8 cellular contexts compared by ENCODE assay signal in genomic region chr2:37768491-37768925, GRCh38.
DNase-seq lines count a peak whose midpoint lies in the region; ATAC-seq, FAIRE-seq and TF ChIP-seq lines count a peak whose summit lies in the region.
"Had no signal": no experiment of that assay in that cellular context is flagged by ENCODE, and none has a peak within 500 bp of the region (broad histone marks: within the 10 kb centered on the region; RNA-seq: fewer than 3 reads in every experiment).

No MANE protein-coding gene starts in this region.

- TF ChIP-seq CTCF in GM12878 (IDR thresholded peaks at IDR 0.05 in 2 of 3, conservative IDR thresholded peaks at IDR 0.05 in 1 of 3; ENCODE audit: control insufficient read depth in 2 of 3, extremely low read depth in 1 of 3, insufficient read depth in 1 of 3, low read depth in 3 of 3, low read length in 3 of 3) (no peak), left lung (IDR thresholded peaks at IDR 0.05) (no peak), transverse colon (IDR thresholded peaks at IDR 0.05) (no peak)

- no peak overlapping the region for H3K4me2 ChIP-seq in GM12878 (ENCODE audit: control insufficient read depth, insufficient read depth)
- H3K4me2 ChIP-seq: neural progenitor cell had no signal

- H3K9ac ChIP-seq in GM12878 (ENCODE audit: control insufficient read depth, insufficient read depth, low read length), result no peak overlapping the region
- H3K9ac ChIP-seq: neural progenitor cell had no signal

- H3K27ac ChIP-seq in GM12878 (ENCODE audit: control insufficient read depth, insufficient read depth) (no peak overlapping the region), left lung (peak overlapping the region; percentile 78 to 87), transverse colon (peak overlapping the region; percentile 28 to 82 (median 44))
- H3K27ac ChIP-seq: neural progenitor cell had no signal

- 46% methylated on average over 4 of the region's 4 CpGs for WGBS in GM12878 (ENCODE audit: insufficient coverage, insufficient replicate concordance, low lambda C conversion rate, missing lambda C conversion rate)
- 50 to 69% methylated on average over 2 to 4 of the region's 4 CpGs for WGBS in transverse colon (ENCODE audit: low coverage in 1 of 2), 2 donors

- no peak for TF ChIP-seq EP300 in GM12878 (IDR thresholded peaks at IDR 0.05; ENCODE audit: borderline replicate concordance in 1 of 2, control insufficient read depth in 1 of 2, low read depth in 2 of 2, low read length in 2 of 2)
- TF ChIP-seq EP300 in transverse colon (IDR thresholded peaks at IDR 0.05; ENCODE audit: low read depth), result no peak

- POLR2A ChIA-PET in GM12878 (lab: Charles Lee), result no interaction called here

- TF ChIP-seq POLR2A in GM12878 (IDR thresholded peaks at IDR 0.05; ENCODE audit: low read depth, low read length), result no peak
- TF ChIP-seq POLR2A in transverse colon (IDR thresholded peaks at IDR 0.05), result no peak

- peak; percentile 27 for FAIRE-seq in GM12878 (lab: Jason Lieb, UNC)

- TF ChIP-seq RAD21 in GM12878 (IDR thresholded peaks at IDR 0.05; ENCODE audit: insufficient read depth, low read depth, low read length), result no peak

- H3K9me3 ChIP-seq in GM12878 (replicated peaks; ENCODE audit: control insufficient read depth, insufficient read depth, low read length) (no peaks in the 10 kb centered on the region; the same call in 2 of the 3 replicates), left lung (no peaks in the 10 kb centered on the region), transverse colon (no peaks in the 10 kb centered on the region)

- no peaks in the 10 kb centered on the region for H3K79me2 ChIP-seq in GM12878 (ENCODE audit: control insufficient read depth, insufficient read depth, low read length)

- intact Hi-C loops in GM12878 (cut with micrococcal nuclease; ENCODE audit: unreplicated experiment), result no loop called here
- intact Hi-C loops in left lung (cut with DNase I), result no loop called here
- intact Hi-C loops in transverse colon (cut with DNase I; ENCODE audit: low total_unique reads), result no loop called here

- no peaks in the 10 kb centered on the region for H4K20me1 ChIP-seq in GM12878 (ENCODE audit: control insufficient read depth, insufficient read depth)

- H3K4me1 ChIP-seq in GM12878 (ENCODE audit: control insufficient read depth, insufficient read depth, low read length) (no peaks in the 10 kb centered on the region), left lung (peaks cover 12 to 54% of the 10 kb centered on the region in 2 donors), transverse colon (peaks cover 0 to 22% (median 10%) of the 10 kb centered on the region in 4 donors)
- H3K4me1 ChIP-seq: neural progenitor cell had no signal

- ATAC-seq in GM12878 (no peak), left lung (peak; percentile 95)

- H3K27me3 ChIP-seq in GM12878 (replicated peaks in 1 of 2; ENCODE audit: control insufficient read depth in 2 of 2, insufficient read depth in 2 of 2, low read length in 1 of 2), result no peaks in the 10 kb centered on the region
- no peaks in the 10 kb centered on the region for H3K27me3 ChIP-seq in left lung
- no peaks in the 10 kb centered on the region for H3K27me3 ChIP-seq in transverse colon
- H3K27me3 ChIP-seq: neural progenitor cell had no signal

- CTCF ChIA-PET in GM12878 (lab: Yijun Ruan, JAX), result interaction anchor here (1.1 kb wide), 1 partner anchor 107 kb away, joined by 3 read pairs; no protein-coding TSS in a partner anchor

- BruUV-seq in GM12878 (replicated peaks; lab: Mats Ljungman, UMichigan), result no TSS peak

- H3K4me3 ChIP-seq in GM12878 (no peak overlapping the region), left lung (no peak overlapping the region), transverse colon (no peak overlapping the region)
- H3K4me3 ChIP-seq: neural progenitor cell had no signal

- RAD21 ChIA-PET in GM12878 (lab: Charles Lee; ENCODE audit: unreplicated experiment), result no interaction called here

- H3K36me3 ChIP-seq in GM12878 (ENCODE audit: control insufficient read depth in 2 of 2, insufficient read depth in 2 of 2, low read length in 1 of 2), result no peaks in the 10 kb centered on the region
- H3K36me3 ChIP-seq in left lung, result no peaks in the 10 kb centered on the region
- H3K36me3 ChIP-seq in transverse colon, result no peaks in the 10 kb centered on the region
- H3K36me3 ChIP-seq: neural progenitor cell had no signal

- in situ Hi-C loops in GM12878 (cut with MboI) (no loop called here), transverse colon (cut with MboI; ENCODE audit: low pct_ligation_motif_present in 1 of 4, low pct_unique_long_range_greater_than_20kb in 1 of 4, low sequenced_read_pairs in 3 of 4) (no loop called here)

- DNase-seq in HT-29 (ENCODE audit: low spot score) (peak; percentile 76), GM12878 (ENCODE audit: low read depth, low spot score) (no peak), left lung (no peak), transverse colon (no peak), NCI-H510A treated with DMSO at 0.1 percent for 48 hours (lab: John Stamatoyannopoulos, UW) (no peak), NCI-H1417 (lab: John Stamatoyannopoulos, UW) (no peak), NCI-H526 treated with DMSO at 0.1 percent for 48 hours (lab: John Stamatoyannopoulos, UW) (no peak)

- no peak overlapping the region for H2AFZ ChIP-seq in GM12878 (ENCODE audit: control insufficient read depth, low read depth, low read length)
- H2AFZ ChIP-seq: neural progenitor cell had no signal

- SMC1A ChIA-PET in GM12878 (lab: Charles Lee; ENCODE audit: uncharacterized antibody, unreplicated experiment), result interaction anchor here (0.9 kb wide), 1 partner anchor 10 kb away, joined by 3 read pairs; no protein-coding TSS in a partner anchor

TF ChIP-seq in GM12878, 131 proteins besides CTCF, POLR2A, EP300 and RAD21 (continues in another document):
- TF ChIP-seq, protein P1, sequence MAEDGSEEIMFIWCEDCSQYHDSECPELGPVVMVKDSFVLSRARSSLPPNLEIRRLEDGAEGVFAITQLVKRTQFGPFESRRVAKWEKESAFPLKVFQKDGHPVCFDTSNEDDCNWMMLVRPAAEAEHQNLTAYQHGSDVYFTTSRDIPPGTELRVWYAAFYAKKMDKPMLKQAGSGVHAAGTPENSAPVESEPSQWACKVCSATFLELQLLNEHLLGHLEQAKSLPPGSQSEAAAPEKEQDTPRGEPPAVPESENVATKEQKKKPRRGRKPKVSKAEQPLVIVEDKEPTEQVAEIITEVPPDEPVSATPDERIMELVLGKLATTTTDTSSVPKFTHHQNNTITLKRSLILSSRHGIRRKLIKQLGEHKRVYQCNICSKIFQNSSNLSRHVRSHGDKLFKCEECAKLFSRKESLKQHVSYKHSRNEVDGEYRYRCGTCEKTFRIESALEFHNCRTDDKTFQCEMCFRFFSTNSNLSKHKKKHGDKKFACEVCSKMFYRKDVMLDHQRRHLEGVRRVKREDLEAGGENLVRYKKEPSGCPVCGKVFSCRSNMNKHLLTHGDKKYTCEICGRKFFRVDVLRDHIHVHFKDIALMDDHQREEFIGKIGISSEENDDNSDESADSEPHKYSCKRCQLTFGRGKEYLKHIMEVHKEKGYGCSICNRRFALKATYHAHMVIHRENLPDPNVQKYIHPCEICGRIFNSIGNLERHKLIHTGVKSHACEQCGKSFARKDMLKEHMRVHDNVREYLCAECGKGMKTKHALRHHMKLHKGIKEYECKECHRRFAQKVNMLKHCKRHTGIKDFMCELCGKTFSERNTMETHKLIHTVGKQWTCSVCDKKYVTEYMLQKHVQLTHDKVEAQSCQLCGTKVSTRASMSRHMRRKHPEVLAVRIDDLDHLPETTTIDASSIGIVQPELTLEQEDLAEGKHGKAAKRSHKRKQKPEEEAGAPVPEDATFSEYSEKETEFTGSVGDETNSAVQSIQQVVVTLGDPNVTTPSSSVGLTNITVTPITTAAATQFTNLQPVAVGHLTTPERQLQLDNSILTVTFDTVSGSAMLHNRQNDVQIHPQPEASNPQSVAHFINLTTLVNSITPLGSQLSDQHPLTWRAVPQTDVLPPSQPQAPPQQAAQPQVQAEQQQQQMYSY (CRISPR knock-in tag; IDR thresholded peaks at IDR 0.05), result no peak
- no peak for TF ChIP-seq HCFC1 (IDR thresholded peaks at IDR 0.05; ENCODE audit: low read length)
- no peak for TF ChIP-seq STAT1 (conservative IDR thresholded peaks at IDR 0.05)
- TF ChIP-seq DPF2 (IDR thresholded peaks at IDR 0.05), result no peak
- TF ChIP-seq HDAC2 (IDR thresholded peaks at IDR 0.05), result no peak
- TF ChIP-seq ASH2L (IDR thresholded peaks at IDR 0.05; ENCODE audit: borderline replicate concordance, low read depth), result no peak
- no peak for TF ChIP-seq SIN3A (IDR thresholded peaks at IDR 0.05; ENCODE audit: low read depth, low read length)
- no peak for TF ChIP-seq POLR2AphosphoS2 (IDR thresholded peaks at IDR 0.05; ENCODE audit: low read depth, low read length)
- no peak for TF ChIP-seq ZBTB40 (IDR thresholded peaks at IDR 0.05; ENCODE audit: borderline replicate concordance)
- TF ChIP-seq SUZ12 (IDR thresholded peaks at IDR 0.05; ENCODE audit: unreplicated experiment), result no peak
- TF ChIP-seq FOS (IDR thresholded peaks at IDR 0.05; ENCODE audit: borderline replicate concordance, extremely low read depth, insufficient read length), result no peak
- TF ChIP-seq NR2F1 (conservative IDR thresholded peaks at IDR 0.05), result no peak
